ENCODE assay signal across 8 cellular contexts in the genomic region with DNA sequence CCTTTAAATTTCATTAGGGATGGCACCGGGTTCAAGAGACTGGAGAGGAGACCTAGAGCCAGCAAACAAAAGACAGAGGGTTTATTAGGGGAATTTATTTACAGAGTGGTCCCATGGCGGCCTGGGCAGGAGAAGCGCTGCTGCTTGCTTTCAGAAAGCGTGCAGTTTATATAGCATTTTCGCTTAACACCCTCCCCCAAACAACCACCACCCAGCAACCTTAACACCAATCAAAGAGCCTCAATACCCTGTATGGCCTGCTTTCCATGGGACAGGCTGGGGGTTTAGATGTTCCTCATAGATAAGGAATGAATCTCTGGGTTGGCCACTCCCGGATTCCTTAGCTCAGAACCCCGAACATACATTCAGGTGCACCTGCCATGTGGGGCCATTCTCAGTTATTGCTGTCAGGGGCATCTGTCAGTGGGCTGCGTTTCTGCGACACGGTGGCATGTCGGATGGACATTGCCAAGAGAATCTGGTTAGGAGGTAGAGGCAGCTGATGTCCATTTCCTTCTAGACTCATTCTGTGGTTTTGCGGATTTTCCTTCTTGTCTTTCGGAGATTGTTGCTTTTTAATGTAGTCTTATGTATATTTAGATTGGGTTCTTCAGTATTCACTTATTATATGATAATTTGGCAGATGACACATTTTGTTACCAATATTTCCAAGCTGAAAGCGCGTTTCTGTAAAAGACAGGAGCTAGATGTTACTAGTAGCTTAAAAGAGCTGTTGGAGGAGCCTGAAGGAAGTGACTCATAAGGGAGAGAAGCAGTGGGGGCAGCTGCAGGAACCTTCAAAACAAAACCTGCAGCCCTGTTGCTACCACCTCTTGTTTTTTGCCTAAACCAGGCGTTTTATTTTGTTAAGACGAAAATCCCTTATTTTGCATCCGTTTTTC. TPM values are rescaled to one million over a fixed set of nuclear protein-coding genes. Genes with fewer than 3 reads are reported as not detected.
DNase-seq lines count a peak whose midpoint lies in the region; ATAC-seq and TF ChIP-seq lines count a peak whose summit lies in the region.

No MANE protein-coding gene starts in this region.

- no peak for TF ChIP-seq RAD21 in SK-N-SH (IDR thresholded peaks at IDR 0.05; ENCODE audit: low read length)

- H3K4me1 ChIP-seq in SK-N-SH (ENCODE audit: control insufficient read depth in 1 of 2, insufficient read depth in 2 of 2, low read depth in 1 of 2, low read length in 1 of 2) (peaks cover 29 to 47% of the 10 kb centered on the region in 2 experiments), esophagus muscularis mucosa (peaks cover 43 to 61% (median 56%) of the 10 kb centered on the region in 4 donors)

- peaks cover 91% of the 10 kb centered on the region for H3K79me2 ChIP-seq in SK-N-SH (ENCODE audit: insufficient read depth)

- H3K27me3 ChIP-seq in SK-N-SH (ENCODE audit: insufficient read depth) (no peaks in the 10 kb centered on the region), esophagus muscularis mucosa (no peaks in the 10 kb centered on the region)

- TF ChIP-seq EP300 in SK-N-SH (IDR thresholded peaks at IDR 0.05; ENCODE audit: borderline replicate concordance in 1 of 2, low read depth in 1 of 2, low read length in 1 of 2) (peak in 1 of 2 experiments; percentile 23; a peak in 1 of 4 replicates), esophagus muscularis mucosa (IDR thresholded peaks at IDR 0.05) (no peak)

- no peak for TF ChIP-seq CTCF in SK-N-SH (IDR thresholded peaks at IDR 0.05)
- no peak for TF ChIP-seq CTCF in esophagus muscularis mucosa (IDR thresholded peaks at IDR 0.05)
- no peak for TF ChIP-seq CTCF in type B pancreatic cell (conservative IDR thresholded peaks at IDR 0.05)

- H3K4me1 Mint-ChIP-seq in type B pancreatic cell (ENCODE audit: unreplicated experiment): peaks cover 78% of the 10 kb centered on the region

- no peak overlapping the region for H2AFZ ChIP-seq in SK-N-SH (ENCODE audit: low read depth)

- peak overlapping the region; percentile 59 for H3K27ac Mint-ChIP-seq in type B pancreatic cell

- intact Hi-C loops in esophagus muscularis mucosa (cut with DNase I): no loop called here

- ATAC-seq in GM18867 (IDR thresholded peaks at IDR 0.05; ENCODE audit: unreplicated experiment): no peak

- peaks cover 3% of the 10 kb centered on the region for H3F3A ChIP-seq in SK-N-SH (replicated peaks; ENCODE audit: insufficient read depth)

- TF ChIP-seq POLR2A in esophagus muscularis mucosa (IDR thresholded peaks at IDR 0.05; ENCODE audit: low read depth): no peak

- POLR2A ChIA-PET in SK-N-SH (lab: Yijun Ruan, JAX): no interaction called here

- peak; percentile 14 for DNase-seq in stimulated activated CD4-positive, alpha-beta T cell treated with anti-CD3 and anti-CD28 coated beads, Interleukin-15, amount 100 ng/mL, for 24 hours
- DNase-seq in stimulated activated CD4-positive, alpha-beta T cell treated with anti-CD3 and anti-CD28 coated beads, Interleukin-12 subunit alpha, Interleukin-12 subunit beta, amount 100 ng/mL, for 4 hours: no peak
- no peak for DNase-seq in SK-N-SH
- DNase-seq in esophagus muscularis mucosa (ENCODE audit: extremely low spot score): no peak
- no peak for DNase-seq in type B pancreatic cell (ENCODE audit: extremely low spot score, unreplicated experiment)
- DNase-seq in Ammon's horn (ENCODE audit: low spot score): no peak
- DNase-seq in SHP77 treated with DMSO at 0.1 percent for 48 hours (lab: John Stamatoyannopoulos, UW): no peak

- peaks cover 6% of the 10 kb centered on the region for H3K36me3 Mint-ChIP-seq in type B pancreatic cell

- H3K36me3 ChIP-seq in SK-N-SH (replicated peaks in 1 of 2; ENCODE audit: control insufficient read depth in 1 of 2, insufficient read depth in 2 of 2, low read length in 1 of 2) (no peaks in the 10 kb centered on the region), esophagus muscularis mucosa (no peaks in the 10 kb centered on the region)

- H3K4me3 ChIP-seq in SK-N-SH (ENCODE audit: low read depth in 2 of 2, low read length in 1 of 2) (peak overlapping the region in 1 of 2 experiments; percentile 34; a peak in 3 of 4 replicates), esophagus muscularis mucosa (peak overlapping the region in 3 of 4 donors; percentile 2 to 15 (median 11))

- H3K4me3 Mint-ChIP-seq in type B pancreatic cell: peak overlapping the region; percentile 63

- H3K9me3 ChIP-seq in SK-N-SH (no peaks in the 10 kb centered on the region), esophagus muscularis mucosa (no peaks in the 10 kb centered on the region)

- WGBS in SK-N-SH (ENCODE audit: low lambda C conversion rate): 57% methylated on average over 16 of the region's 18 CpGs
- WGBS in esophagus muscularis mucosa: 75% methylated on average over 18 of the region's 18 CpGs

- no peaks in the 10 kb centered on the region for H3K9me3 Mint-ChIP-seq in type B pancreatic cell

- CTCF ChIA-PET in SK-N-SH (lab: Yijun Ruan, JAX): interaction anchor here (0.6 to 2.2 kb wide), 9 partner anchors 13 to 361 kb away, joined by 3 to 7 read pairs (median 3); no protein-coding TSS in a partner anchor

- H3K27me3 Mint-ChIP-seq in type B pancreatic cell: no peaks in the 10 kb centered on the region

- peak overlapping the region; percentile 30 to 59; a peak in 3 of 4 replicates for H3K27ac ChIP-seq in SK-N-SH (ENCODE audit: low read depth in 2 of 2, low read length in 1 of 2)
- no peak overlapping the region for H3K27ac ChIP-seq in esophagus muscularis mucosa (replicated peaks in 1 of 4)

- peak overlapping the region; percentile 74 for H3K4me2 ChIP-seq in SK-N-SH

- H3K9me2 ChIP-seq in SK-N-SH: no peaks in the 10 kb centered on the region

- H3K9ac ChIP-seq in SK-N-SH: no peak overlapping the region

- peaks cover 69% of the 10 kb centered on the region for H4K20me1 ChIP-seq in SK-N-SH (ENCODE audit: insufficient read depth)

TF ChIP-seq in SK-N-SH, 30 proteins besides CTCF, POLR2A, EP300 and RAD21:
- TF ChIP-seq POLR2AphosphoS5 (IDR thresholded peaks at IDR 0.05; ENCODE audit: low read depth, low read length) (no peak), JUND (IDR thresholded peaks at IDR 0.05) (peak; percentile 75), EZH2phosphoT487 (IDR thresholded peaks at IDR 0.05; ENCODE audit: borderline replicate concordance, low read depth) (no peak), FOSL2 (IDR thresholded peaks at IDR 0.05; ENCODE audit: borderline replicate concordance, low read depth) (peak; percentile 77; the same call in 1 of the 2 replicates), GABPA (IDR thresholded peaks at IDR 0.05; ENCODE audit: low read depth) (no peak), FOXJ3 (CRISPR knock-in tag; IDR thresholded peaks at IDR 0.05) (no peak), PBX3 (IDR thresholded peaks at IDR 0.05) (0 out of 2 replicates have a peak, but pooled peaks have one; percentile 4), TCF12 (IDR thresholded peaks at IDR 0.05) (peak; percentile 56), NRF1 (IDR thresholded peaks at IDR 0.05; ENCODE audit: low read depth, low read length) (no peak), NFIC (IDR thresholded peaks at IDR 0.05; ENCODE audit: borderline replicate concordance) (0 out of 2 replicates have a peak, but pooled peaks have one; percentile 14), RCOR1 (IDR thresholded peaks at IDR 0.05; ENCODE audit: low read length) (no peak)

RNA-seq across cellular contexts. Expression of gene AGAP1, which starts 7.2 kb away (rescaled TPM):
- 8.8 and 9.4 TPM in 2 replicates for polyA plus RNA-seq in SK-N-SH (2012; rRNA removed)
- polyA plus RNA-seq in SK-N-SH (2012; cell fraction: cytosol; rRNA removed): 4.9 and 7.6 TPM in 2 replicates
- polyA plus RNA-seq in SK-N-SH (2012; cell fraction: nucleus; rRNA removed): 9.4 and 9.9 TPM in 2 replicates
- 10 to 100 TPM; 37.9 to 62.4 (median 47.2) TPM for total RNA-seq in esophagus muscularis mucosa
- 46.3 and 52.7 TPM in 2 replicates for total RNA-seq in type B pancreatic cell (ENCODE audit: low replicate concordance)

Comparison
In these comparisons a context has a peak if more than half of its experiments do, and no peak if none do; other contexts are left out.
1. H3K27ac ChIP-seq: peak in SK-N-SH (2 of 2); none in esophagus muscularis mucosa (0 of 4).